ENCODE assay signal across 25 cellular contexts in the genomic region with DNA sequence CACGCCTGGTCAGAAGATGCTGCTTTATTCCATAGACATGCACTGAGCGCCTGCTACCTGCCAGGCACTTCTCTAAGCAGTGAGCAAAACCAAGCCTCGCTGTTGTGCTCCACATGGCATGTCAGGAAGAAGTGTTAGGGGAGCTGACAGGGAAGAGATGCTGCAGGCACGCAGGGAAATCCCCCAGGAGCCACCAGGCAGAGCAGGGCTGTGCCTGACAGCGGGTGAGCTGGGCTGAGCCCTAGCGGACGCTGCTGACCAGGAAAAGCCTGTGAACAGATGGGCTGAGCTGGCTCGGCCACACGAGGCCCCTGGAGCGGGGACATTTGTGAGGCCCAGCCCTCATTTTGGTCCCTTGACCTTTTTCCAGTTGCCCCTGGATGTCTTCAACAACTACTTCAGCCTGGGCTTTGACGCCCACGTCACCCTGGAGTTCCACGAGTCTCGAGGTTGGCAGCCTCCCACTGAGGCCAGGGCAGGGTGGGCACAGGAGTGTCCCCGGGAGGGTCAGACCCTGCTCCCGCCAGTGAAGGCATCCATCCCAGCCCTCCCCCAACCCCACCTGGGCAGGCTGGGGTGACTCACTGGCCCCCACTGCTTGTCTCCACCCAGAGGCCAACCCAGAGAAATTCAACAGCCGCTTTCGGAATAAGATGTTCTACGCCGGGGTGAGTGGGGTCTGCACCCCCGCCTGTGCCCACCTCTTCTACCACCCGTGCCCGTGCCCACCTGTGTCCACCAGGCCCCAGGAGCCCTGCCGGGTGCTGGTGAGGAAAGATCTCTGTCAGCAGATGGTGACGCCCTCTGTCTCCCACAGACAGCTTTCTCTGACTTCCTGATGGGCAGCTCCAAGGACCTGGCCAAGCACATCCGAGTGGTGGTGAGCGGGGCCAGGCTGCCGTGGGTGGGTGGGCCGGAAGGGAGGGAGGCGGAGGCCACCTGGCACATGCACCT. TPM values are rescaled to one million over a fixed set of nuclear protein-coding genes. Genes with fewer than 3 reads are reported as not detected.
"Had no signal": no experiment of that assay in that cellular context is flagged by ENCODE, and none has a peak within 500 bp of the region (broad histone marks: within the 10 kb centered on the region; RNA-seq: fewer than 3 reads in every experiment).

No MANE protein-coding gene starts in this region.

- FAIRE-seq: frontal cortex, islet of Langerhans had no signal

- H3K4me3 ChIP-seq: coronary artery, heart right ventricle, mucosa of descending colon, prostate gland, right lobe of liver, tibial artery, upper lobe of left lung, uterus had no signal

- H3K9me3 ChIP-seq: heart right ventricle, mucosa of descending colon, prostate gland, right lobe of liver, tibial artery, upper lobe of left lung, uterus had no signal

- ATAC-seq: esophagus mucosa; heart right ventricle; left lobe of liver; mucosa of descending colon; natural killer cell; right lobe of liver; stimulated activated memory B cell treated with anti-CD40 and anti-IgM and Interleukin-4, amounts not matched to agents 10 μg/mL and 1 μg/mL and 100 μg/mL, for 72 hours had no signal

- H3K36me3 Mint-ChIP-seq: natural killer cell had no signal

- H3K9ac ChIP-seq: parathyroid adenoma had no signal

- DNase-seq: effector CD8-positive, alpha-beta T cell; hypothalamus; mammary epithelial cell; mucosa of descending colon; natural killer cell; occipital lobe; right lobe of liver; stimulated activated CD4-positive, alpha-beta T cell treated with anti-CD3 and anti-CD28 coated beads, Interleukin-4, amount 100 ng/mL, for 1 hour; stimulated activated CD8-positive, alpha-beta memory T cell treated with anti-CD3 and anti-CD28 coated beads, Interleukin-4, amount 100 ng/mL, for 48 hours; tibial artery; uterus had no signal

- H2AFZ ChIP-seq: parathyroid adenoma had no signal

- H3K4me1 ChIP-seq: parathyroid adenoma, prostate gland, right lobe of liver, tibial artery, uterus had no signal

- H3K79me2 ChIP-seq: parathyroid adenoma had no signal

- H3K4me3 Mint-ChIP-seq: natural killer cell; stimulated activated memory B cell treated with anti-CD40 and anti-IgM and Interleukin-4, amounts not matched to agents 10 μg/mL and 1 μg/mL and 100 μg/mL, for 72 hours; stimulated activated naive CD8-positive, alpha-beta T cell treated with anti-CD3 and anti-CD28 coated beads, Interleukin-15, Interleukin-2, amounts not matched to agents 100 ng/mL and 50 ng/mL, for 24 hours had no signal

- H3K9me3 Mint-ChIP-seq: natural killer cell; neural crest cell; stimulated activated memory B cell treated with anti-CD40 and anti-IgM and Interleukin-4, amounts not matched to agents 10 μg/mL and 1 μg/mL and 100 μg/mL, for 72 hours; stimulated activated naive CD8-positive, alpha-beta T cell treated with anti-CD3 and anti-CD28 coated beads, Interleukin-15, Interleukin-2, amounts not matched to agents 100 ng/mL and 50 ng/mL, for 24 hours had no signal

- H3K27me3 ChIP-seq: heart right ventricle, right lobe of liver, tibial artery, upper lobe of left lung, uterus had no signal

- H3K36me3 ChIP-seq: uterus had no signal

- H3K27ac Mint-ChIP-seq: natural killer cell; stimulated activated memory B cell treated with anti-CD40 and anti-IgM and Interleukin-4, amounts not matched to agents 10 μg/mL and 1 μg/mL and 100 μg/mL, for 72 hours; stimulated activated naive CD8-positive, alpha-beta T cell treated with anti-CD3 and anti-CD28 coated beads, Interleukin-15, Interleukin-2, amounts not matched to agents 100 ng/mL and 50 ng/mL, for 24 hours had no signal

- H3K27ac ChIP-seq: coronary artery, heart right ventricle, parathyroid adenoma, prostate gland, right lobe of liver, tibial artery, upper lobe of left lung, uterus had no signal

- H3K27me3 Mint-ChIP-seq: stimulated activated memory B cell treated with anti-CD40 and anti-IgM and Interleukin-4, amounts not matched to agents 10 μg/mL and 1 μg/mL and 100 μg/mL, for 72 hours; stimulated activated naive CD8-positive, alpha-beta T cell treated with anti-CD3 and anti-CD28 coated beads, Interleukin-15, Interleukin-2, amounts not matched to agents 100 ng/mL and 50 ng/mL, for 24 hours had no signal

RNA-seq across cellular contexts. Expression of gene CHRM4, which starts 17.5 kb away (rescaled TPM):
- total RNA-seq: fibroblast of lung, left lobe of liver, renal cortical epithelial cell, right lobe of liver had no signal
